ENCODE assay signal across 1 cellular context in the genomic region with DNA sequence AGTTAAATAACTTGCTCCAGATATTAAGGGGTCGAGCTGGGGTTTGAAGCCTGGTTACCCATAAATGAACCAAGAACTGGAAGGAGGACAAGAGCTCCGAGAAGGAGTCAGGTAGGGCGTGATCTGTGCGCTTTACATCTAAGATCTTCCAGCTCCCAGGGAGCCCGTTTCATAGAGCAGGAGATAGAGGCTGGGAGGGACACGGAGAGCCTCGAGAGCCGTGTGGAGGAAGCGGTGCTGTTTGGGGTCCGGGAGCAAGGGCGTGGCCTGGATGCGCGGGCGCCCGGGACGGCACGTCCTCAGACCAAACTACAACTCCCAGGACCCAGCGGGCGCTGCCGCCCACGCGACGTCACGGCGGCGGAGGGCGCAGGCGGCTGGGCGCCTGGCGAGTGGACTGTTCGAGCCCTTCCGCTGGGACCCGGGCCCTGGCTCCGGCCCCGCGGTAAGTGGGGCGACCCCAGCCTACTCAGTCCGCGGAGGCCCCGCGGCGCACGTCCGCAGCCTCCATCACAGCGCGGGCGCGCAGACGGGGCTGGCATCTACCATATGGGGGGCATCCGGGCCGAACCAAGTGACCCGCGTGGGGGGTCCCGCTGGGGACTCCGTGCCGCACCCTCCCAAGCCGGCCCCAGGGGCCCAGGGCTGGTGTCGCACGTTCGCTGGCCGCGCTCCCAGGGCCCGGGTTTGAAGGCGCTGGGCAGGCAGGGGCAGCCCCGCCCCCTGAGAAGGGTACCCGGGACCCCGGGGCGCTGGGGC.
TF ChIP-seq lines count a peak whose summit lies in the region.

Gene BCKDK (plus strand): TSS at position 352 of the 759 bp plus-strand sequence. CDS start 838 bp downstream, outside the sequence.

TF ChIP-seq in HepG2, 621 proteins besides CTCF, POLR2A, EP300 and RAD21 (continued from another document and continues in another):
- peak; percentile 91 for TF ChIP-seq PRDM10 (CRISPR knock-in tag; IDR thresholded peaks at IDR 0.05; ENCODE audit: low read depth)
- TF ChIP-seq ZNF556 (CRISPR knock-in tag; IDR thresholded peaks at IDR 0.05; ENCODE audit: borderline replicate concordance), result no peak; the same call in 1 of the 2 replicates
- no peak for TF ChIP-seq XBP1 (CRISPR knock-in tag; IDR thresholded peaks at IDR 0.05)
- 0 out of 2 replicates have a peak, but pooled peaks have one; percentile 60 for TF ChIP-seq PBX3 (CRISPR knock-in tag; IDR thresholded peaks at IDR 0.05; ENCODE audit: borderline replicate concordance)
- no peak for TF ChIP-seq MNT (IDR thresholded peaks at IDR 0.05)
- no peak for TF ChIP-seq FLYWCH1 (CRISPR knock-in tag; IDR thresholded peaks at IDR 0.05)
- TF ChIP-seq E2F5 (CRISPR knock-in tag; conservative IDR thresholded peaks at IDR 0.05), result no peak; the same call in 1 of the 2 replicates
- no peak for TF ChIP-seq ZNF496 (CRISPR knock-in tag; IDR thresholded peaks at IDR 0.05; ENCODE audit: insufficient replicate concordance)
- no peak for TF ChIP-seq MBNL3 (CRISPR knock-in tag; conservative IDR thresholded peaks at IDR 0.05)
- TF ChIP-seq KLF15 (CRISPR knock-in tag; IDR thresholded peaks at IDR 0.05; ENCODE audit: borderline replicate concordance), result no peak
- TF ChIP-seq NFIB (CRISPR knock-in tag; IDR thresholded peaks at IDR 0.05; ENCODE audit: borderline replicate concordance), result no peak
- no peak for TF ChIP-seq FOXK2 (IDR thresholded peaks at IDR 0.05)
- TF ChIP-seq SPEN (CRISPR knock-in tag; IDR thresholded peaks at IDR 0.05; ENCODE audit: low read depth), result peak; percentile 92
- TF ChIP-seq GATAD2A (CRISPR knock-in tag; IDR thresholded peaks at IDR 0.05), result no peak; the same call in 1 of the 2 replicates
- peak; percentile 51 for TF ChIP-seq ZNF746 (CRISPR knock-in tag; IDR thresholded peaks at IDR 0.05)
- peak; percentile 39; the same call in 1 of the 2 replicates for TF ChIP-seq CBFB (CRISPR knock-in tag; IDR thresholded peaks at IDR 0.05)
- 0 out of 2 replicates have a peak, but pooled peaks have one; percentile 7 for TF ChIP-seq STAG1 (CRISPR knock-in tag; IDR thresholded peaks at IDR 0.05)
- peak; percentile 66; the same call in 1 of the 2 replicates for TF ChIP-seq TMF1 (CRISPR knock-in tag; IDR thresholded peaks at IDR 0.05; ENCODE audit: low read depth)
- TF ChIP-seq SMAD1 (CRISPR knock-in tag; IDR thresholded peaks at IDR 0.05; ENCODE audit: borderline replicate concordance, low read depth), result peak; percentile 48; the same call in 1 of the 2 replicates
- no peak for TF ChIP-seq ZNF660 (CRISPR knock-in tag; IDR thresholded peaks at IDR 0.05; ENCODE audit: borderline replicate concordance, low read depth)
- no peak for TF ChIP-seq ZNF878 (CRISPR knock-in tag; IDR thresholded peaks at IDR 0.05)
- TF ChIP-seq ZNF780A (CRISPR knock-in tag; IDR thresholded peaks at IDR 0.05), result no peak
- no peak for TF ChIP-seq POLR2AphosphoS2 (IDR thresholded peaks at IDR 0.05; ENCODE audit: low read depth, low read length)
- TF ChIP-seq ZNF264 (CRISPR knock-in tag; IDR thresholded peaks at IDR 0.05), result no peak; the same call in 1 of the 2 replicates
- TF ChIP-seq HIVEP1 (CRISPR knock-in tag; IDR thresholded peaks at IDR 0.05), result no peak
- TF ChIP-seq ZNF607 (CRISPR knock-in tag; IDR thresholded peaks at IDR 0.05; ENCODE audit: borderline replicate concordance), result peak; percentile 69; the same call in 1 of the 2 replicates
- 0 out of 2 replicates have a peak, but pooled peaks have one; percentile 37 for TF ChIP-seq ZNF225 (CRISPR knock-in tag; IDR thresholded peaks at IDR 0.05)
- 0 out of 2 replicates have a peak, but pooled peaks have one; percentile 16 for TF ChIP-seq SMYD3 (CRISPR knock-in tag; IDR thresholded peaks at IDR 0.05)
- TF ChIP-seq, protein P1, sequence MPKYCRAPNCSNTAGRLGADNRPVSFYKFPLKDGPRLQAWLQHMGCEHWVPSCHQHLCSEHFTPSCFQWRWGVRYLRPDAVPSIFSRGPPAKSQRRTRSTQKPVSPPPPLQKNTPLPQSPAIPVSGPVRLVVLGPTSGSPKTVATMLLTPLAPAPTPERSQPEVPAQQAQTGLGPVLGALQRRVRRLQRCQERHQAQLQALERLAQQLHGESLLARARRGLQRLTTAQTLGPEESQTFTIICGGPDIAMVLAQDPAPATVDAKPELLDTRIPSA (CRISPR knock-in tag; IDR thresholded peaks at IDR 0.05; ENCODE audit: borderline replicate concordance), result no peak; the same call in 1 of the 2 replicates
- no peak for TF ChIP-seq MAFK (conservative IDR thresholded peaks at IDR 0.05 in 1 of 2, IDR thresholded peaks at IDR 0.05 in 1 of 2; ENCODE audit: low read length in 2 of 2)
- TF ChIP-seq PRMT3 (CRISPR knock-in tag; IDR thresholded peaks at IDR 0.05; ENCODE audit: borderline replicate concordance, low read depth), result no peak
- peak; percentile 54 for TF ChIP-seq FOXP4 (CRISPR knock-in tag; IDR thresholded peaks at IDR 0.05)
- peak; percentile 94; the same call in 1 of the 2 replicates for TF ChIP-seq ZNF124 (CRISPR knock-in tag; IDR thresholded peaks at IDR 0.05)
- no peak for TF ChIP-seq ZNF740 (CRISPR knock-in tag; IDR thresholded peaks at IDR 0.05)
- TF ChIP-seq ZNF275 (CRISPR knock-in tag; IDR thresholded peaks at IDR 0.05; ENCODE audit: borderline replicate concordance), result no peak
- TF ChIP-seq MTA3 (CRISPR knock-in tag; IDR thresholded peaks at IDR 0.05), result no peak
